Comparison of ENCODE assay signal across 30 cellular contexts in the genomic region with DNA sequence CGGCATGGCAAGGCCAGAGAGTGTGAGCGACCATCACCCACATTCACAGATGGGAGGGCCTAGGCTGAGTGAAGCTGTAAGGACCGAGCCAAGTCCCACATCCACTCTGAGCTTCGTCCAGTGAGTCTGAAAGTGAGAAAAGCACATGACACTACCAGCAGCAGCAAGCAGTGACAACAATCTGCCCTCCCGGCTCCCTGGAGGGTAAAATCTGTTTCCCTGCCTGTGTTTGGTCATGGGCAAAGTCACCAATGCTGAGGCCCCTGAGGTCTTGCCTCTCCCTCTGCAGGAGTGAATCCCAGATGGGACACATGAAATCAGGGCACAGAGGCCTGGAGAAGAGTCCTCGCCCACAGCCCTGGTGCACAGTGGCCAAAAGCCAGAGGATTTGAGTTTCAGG. TPM values are rescaled to one million over a fixed set of nuclear protein-coding genes. Genes with fewer than 3 reads are reported as not detected.
"Had no signal": no experiment of that assay in that cellular context is flagged by ENCODE, and none has a peak within 500 bp of the region (broad histone marks: within the 10 kb centered on the region; RNA-seq: fewer than 3 reads in every experiment).

No MANE protein-coding gene starts in this region.

- H3K27ac Mint-ChIP-seq: activated CD4-positive, alpha-beta memory T cell treated with anti-CD3 and anti-CD28 coated beads for 36 hours; activated CD4-positive, alpha-beta T cell treated with anti-CD3 and anti-CD28 coated beads, Interleukin-2, amount 10 ng/mL, durations not matched to agents 24 days and 14 days; activated naive CD4-positive, alpha-beta T cell treated with anti-CD3 and anti-CD28 coated beads, Interleukin-2, amount 50 U/mL, for 24 hours; activated naive CD8-positive, alpha-beta T cell treated with anti-CD3 and anti-CD28 coated beads, Interleukin-2, amount 50 U/mL, for 24 hours; activated T-helper 17 cell treated with anti-CD3 and anti-CD28 coated beads, Interleukin-2, amount 50 U/mL, for 72 hours; nephron progenitor cell had no signal

- H3K4me1 ChIP-seq: prostate gland, suprapubic skin, tibial nerve had no signal

- H3K4me3 ChIP-seq: ovary, prostate gland, suprapubic skin, tibial nerve had no signal

- ATAC-seq: activated CD4-positive, CD25-positive, alpha-beta regulatory T cell treated with anti-CD3 and anti-CD28 coated beads, Interleukin-2, amount 50 U/mL, for 24 hours; activated naive CD8-positive, alpha-beta T cell treated with anti-CD3 and anti-CD28 coated beads, Interleukin-2, amount 50 U/mL, for 24 hours; activated T-helper 17 cell treated with anti-CD3 and anti-CD28 coated beads, Interleukin-2, amount 50 U/mL, for 72 hours; esophagus mucosa; left colon; sciatic nerve had no signal

- H3K36me3 ChIP-seq: neutrophil, ovary, prostate gland, suprapubic skin, tibial nerve, WERI-Rb-1 had no signal

- DNase-seq: activated CD4-positive, alpha-beta memory T cell treated with anti-CD3 and anti-CD28 coated beads for 36 hours; activated CD4-positive, alpha-beta T cell treated with anti-CD3 and anti-CD28 coated beads, Interleukin-2, amount 10 ng/mL, durations not matched to agents 24 days and 14 days; activated naive CD8-positive, alpha-beta T cell treated with anti-CD3 and anti-CD28 coated beads, Interleukin-2, amount 50 U/mL, for 24 hours; activated T-cell treated with anti-CD3 and anti-CD28 coated beads for 4 hours; amygdala; caudate nucleus; cortex of kidney; foreskin fibroblast; hippocampal formation; kidney; left colon; midbrain; nephron progenitor cell; ovary; retina; small intestine; stimulated activated CD4-positive, alpha-beta T cell treated with anti-CD3 and anti-CD28 coated beads, Interleukin-1b, Interleukin-23, amount 100 ng/mL, for 48 hours; stimulated activated naive CD4-positive, alpha-beta T cell; WERI-Rb-1 had no signal

- H3K27me3 ChIP-seq: neutrophil, ovary, suprapubic skin, tibial nerve had no signal

- H3K27ac ChIP-seq: neutrophil, ovary, prostate gland, suprapubic skin, tibial nerve, WERI-Rb-1 had no signal

- H3K27me3 Mint-ChIP-seq: activated CD4-positive, alpha-beta memory T cell treated with anti-CD3 and anti-CD28 coated beads for 36 hours; activated CD4-positive, alpha-beta T cell treated with anti-CD3 and anti-CD28 coated beads, Interleukin-2, amount 10 ng/mL, durations not matched to agents 24 days and 14 days; activated naive CD4-positive, alpha-beta T cell treated with anti-CD3 and anti-CD28 coated beads, Interleukin-2, amount 50 U/mL, for 24 hours; activated naive CD8-positive, alpha-beta T cell treated with anti-CD3 and anti-CD28 coated beads, Interleukin-2, amount 50 U/mL, for 24 hours; activated T-helper 17 cell treated with anti-CD3 and anti-CD28 coated beads, Interleukin-2, amount 50 U/mL, for 72 hours had no signal

- H3K4me3 Mint-ChIP-seq: activated CD4-positive, alpha-beta memory T cell treated with anti-CD3 and anti-CD28 coated beads for 36 hours; activated CD4-positive, alpha-beta T cell treated with anti-CD3 and anti-CD28 coated beads, Interleukin-2, amount 10 ng/mL, durations not matched to agents 24 days and 14 days; activated naive CD4-positive, alpha-beta T cell treated with anti-CD3 and anti-CD28 coated beads, Interleukin-2, amount 50 U/mL, for 24 hours; activated naive CD8-positive, alpha-beta T cell treated with anti-CD3 and anti-CD28 coated beads, Interleukin-2, amount 50 U/mL, for 24 hours; activated T-helper 17 cell treated with anti-CD3 and anti-CD28 coated beads, Interleukin-2, amount 50 U/mL, for 72 hours; nephron progenitor cell had no signal

- H3K4me1 Mint-ChIP-seq: nephron progenitor cell had no signal

- H3K9me3 ChIP-seq: neutrophil, ovary, prostate gland had no signal

RNA-seq across cellular contexts. Expression of gene CST7, which starts 6.4 kb away (rescaled TPM):
- total RNA-seq: chondrocyte, urinary bladder had no signal
